1 cellular context compared by ENCODE assay signal in the genomic region with DNA sequence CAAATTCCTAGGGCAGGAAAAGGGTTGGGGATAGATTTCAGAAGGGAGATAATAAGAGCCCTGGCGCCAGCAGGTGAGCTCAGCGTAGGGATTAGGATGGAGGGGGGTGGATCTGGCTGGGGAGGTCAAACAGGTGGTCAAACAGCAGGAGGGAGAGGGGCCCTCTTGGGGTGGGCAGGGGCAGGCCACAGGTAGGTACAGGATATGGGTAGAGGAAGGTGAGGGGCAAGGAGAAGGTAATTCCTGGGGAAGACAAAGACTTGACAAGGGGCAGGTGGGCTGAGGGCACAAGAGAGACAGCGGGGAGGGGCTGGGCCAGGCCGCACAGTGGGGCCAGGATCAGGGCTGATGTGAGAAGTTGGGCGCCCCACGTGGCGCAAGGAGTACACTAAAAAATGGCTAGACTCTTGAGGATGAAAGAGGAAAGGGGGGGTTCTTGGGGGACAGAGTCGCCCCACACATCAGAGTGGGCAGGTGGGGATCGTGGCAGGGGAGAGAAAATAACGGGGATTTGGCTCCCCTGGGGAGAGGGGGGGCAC.
TF ChIP-seq lines count a peak whose summit lies in the region.

No MANE protein-coding gene starts in this region.

TF ChIP-seq in K562, 482 proteins besides CTCF, POLR2A, EP300 and RAD21 (continued from another document):
- TF ChIP-seq, protein P1, sequence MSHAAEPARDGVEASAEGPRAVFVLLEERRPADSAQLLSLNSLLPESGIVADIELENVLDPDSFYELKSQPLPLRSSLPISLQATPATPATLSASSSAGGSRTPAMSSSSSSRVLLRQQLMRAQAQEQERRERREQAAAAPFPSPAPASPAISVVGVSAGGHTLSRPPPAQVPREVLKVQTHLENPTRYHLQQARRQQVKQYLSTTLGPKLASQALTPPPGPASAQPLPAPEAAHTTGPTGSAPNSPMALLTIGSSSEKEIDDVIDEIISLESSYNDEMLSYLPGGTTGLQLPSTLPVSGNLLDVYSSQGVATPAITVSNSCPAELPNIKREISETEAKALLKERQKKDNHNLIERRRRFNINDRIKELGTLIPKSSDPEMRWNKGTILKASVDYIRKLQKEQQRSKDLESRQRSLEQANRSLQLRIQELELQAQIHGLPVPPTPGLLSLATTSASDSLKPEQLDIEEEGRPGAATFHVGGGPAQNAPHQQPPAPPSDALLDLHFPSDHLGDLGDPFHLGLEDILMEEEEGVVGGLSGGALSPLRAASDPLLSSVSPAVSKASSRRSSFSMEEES (CRISPR knock-in tag; IDR thresholded peaks at IDR 0.05): no peak
- TF ChIP-seq, protein P2, sequence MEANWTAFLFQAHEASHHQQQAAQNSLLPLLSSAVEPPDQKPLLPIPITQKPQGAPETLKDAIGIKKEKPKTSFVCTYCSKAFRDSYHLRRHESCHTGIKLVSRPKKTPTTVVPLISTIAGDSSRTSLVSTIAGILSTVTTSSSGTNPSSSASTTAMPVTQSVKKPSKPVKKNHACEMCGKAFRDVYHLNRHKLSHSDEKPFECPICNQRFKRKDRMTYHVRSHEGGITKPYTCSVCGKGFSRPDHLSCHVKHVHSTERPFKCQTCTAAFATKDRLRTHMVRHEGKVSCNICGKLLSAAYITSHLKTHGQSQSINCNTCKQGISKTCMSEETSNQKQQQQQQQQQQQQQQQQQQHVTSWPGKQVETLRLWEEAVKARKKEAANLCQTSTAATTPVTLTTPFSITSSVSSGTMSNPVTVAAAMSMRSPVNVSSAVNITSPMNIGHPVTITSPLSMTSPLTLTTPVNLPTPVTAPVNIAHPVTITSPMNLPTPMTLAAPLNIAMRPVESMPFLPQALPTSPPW (CRISPR knock-in tag; IDR thresholded peaks at IDR 0.05): peak; percentile 82
- TF ChIP-seq, protein P3, sequence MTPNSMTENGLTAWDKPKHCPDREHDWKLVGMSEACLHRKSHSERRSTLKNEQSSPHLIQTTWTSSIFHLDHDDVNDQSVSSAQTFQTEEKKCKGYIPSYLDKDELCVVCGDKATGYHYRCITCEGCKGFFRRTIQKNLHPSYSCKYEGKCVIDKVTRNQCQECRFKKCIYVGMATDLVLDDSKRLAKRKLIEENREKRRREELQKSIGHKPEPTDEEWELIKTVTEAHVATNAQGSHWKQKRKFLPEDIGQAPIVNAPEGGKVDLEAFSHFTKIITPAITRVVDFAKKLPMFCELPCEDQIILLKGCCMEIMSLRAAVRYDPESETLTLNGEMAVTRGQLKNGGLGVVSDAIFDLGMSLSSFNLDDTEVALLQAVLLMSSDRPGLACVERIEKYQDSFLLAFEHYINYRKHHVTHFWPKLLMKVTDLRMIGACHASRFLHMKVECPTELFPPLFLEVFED (CRISPR knock-in tag; conservative IDR thresholded peaks at IDR 0.05): 0 out of 2 replicates have a peak, but pooled peaks have one; percentile 48
- TF ChIP-seq MEF2A (IDR thresholded peaks at IDR 0.05; ENCODE audit: control insufficient read depth, low read depth, low read length) (no peak), ZNF77 (CRISPR knock-in tag; IDR thresholded peaks at IDR 0.05) (no peak), HCFC1 (IDR thresholded peaks at IDR 0.05; ENCODE audit: low read depth, low read length) (no peak), SIX5 (IDR thresholded peaks at IDR 0.05; ENCODE audit: borderline replicate concordance in 1 of 2, insufficient read depth in 1 of 2, low read depth in 1 of 2, low read length in 2 of 2) (no peak), ARID1B (IDR thresholded peaks at IDR 0.05) (0 out of 2 replicates have a peak, but pooled peaks have one; percentile 39), HDAC1 (IDR thresholded peaks at IDR 0.05) (peak in 1 of 2 experiments; percentile 79; a peak in 2 of 4 replicates), WHSC1 (IDR thresholded peaks at IDR 0.05; ENCODE audit: low read length) (no peak)
- TF ChIP-seq, protein P4, sequence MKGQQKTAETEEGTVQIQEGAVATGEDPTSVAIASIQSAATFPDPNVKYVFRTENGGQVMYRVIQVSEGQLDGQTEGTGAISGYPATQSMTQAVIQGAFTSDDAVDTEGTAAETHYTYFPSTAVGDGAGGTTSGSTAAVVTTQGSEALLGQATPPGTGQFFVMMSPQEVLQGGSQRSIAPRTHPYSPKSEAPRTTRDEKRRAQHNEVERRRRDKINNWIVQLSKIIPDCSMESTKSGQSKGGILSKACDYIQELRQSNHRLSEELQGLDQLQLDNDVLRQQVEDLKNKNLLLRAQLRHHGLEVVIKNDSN (CRISPR knock-in tag; IDR thresholded peaks at IDR 0.05): peak; percentile 66
TF ChIP-seq in K562: peak in this region for 38.
